10 cellular contexts compared by ENCODE assay signal in genomic region chr9:79026311-79026710, GRCh38.
DNase-seq lines count a peak whose midpoint lies in the region; ATAC-seq, FAIRE-seq and TF ChIP-seq lines count a peak whose summit lies in the region.
"Had no signal": no experiment of that assay in that cellular context is flagged by ENCODE, and none has a peak within 500 bp of the region (broad histone marks: within the 10 kb centered on the region; RNA-seq: fewer than 3 reads in every experiment).

No MANE protein-coding gene starts in this region.

- CTCF ChIA-PET in HepG2 (lab: Yijun Ruan, JAX; ENCODE audit: low intra/inter-chr PET ratio, low total read pairs) = no interaction called here

- in situ Hi-C loops in HepG2 (cut with HindIII; ENCODE audit: extremely low pct_ligation_motif_present, low pct_unique_long_range_greater_than_20kb) = no loop called here

- peak; percentile 82 for ATAC-seq in GM21528 (IDR thresholded peaks at IDR 0.05; ENCODE audit: low FRiP score, unreplicated experiment)
- peak; percentile 80 for ATAC-seq in HG03575 (IDR thresholded peaks at IDR 0.05; ENCODE audit: extremely low read depth, insufficient number of reproducible peaks, low FRiP score, unreplicated experiment)
- ATAC-seq in upper lobe of right lung = no peak
- no peak for ATAC-seq in HepG2

- no peak overlapping the region for H3K4me3 Mint-ChIP-seq in astrocyte (ENCODE audit: unreplicated experiment)

- intact Hi-C loops in upper lobe of right lung (cut with DNase I) = no loop called here
- intact Hi-C loops in HepG2 (cut with micrococcal nuclease; ENCODE audit: unreplicated experiment) = no loop called here

- H3K9me3 ChIP-seq in BLaER1 (no peaks in the 10 kb centered on the region), astrocyte (ENCODE audit: insufficient read depth, low read depth, low read length) (no peaks in the 10 kb centered on the region), upper lobe of right lung (no peaks in the 10 kb centered on the region), HepG2 (ENCODE audit: low read length) (no peaks in the 10 kb centered on the region)

- H3K9ac ChIP-seq in BLaER1 (no peak overlapping the region), astrocyte (ENCODE audit: low read length) (no peak overlapping the region), HepG2 (ENCODE audit: insufficient read depth, low read depth, low read length) (no peak overlapping the region)

- no peaks in the 10 kb centered on the region for H3K36me3 Mint-ChIP-seq in astrocyte (ENCODE audit: low read depth, unreplicated experiment)

- H3K27me3 ChIP-seq in BLaER1 (no peaks in the 10 kb centered on the region), astrocyte (ENCODE audit: insufficient read depth, low read length) (no peaks in the 10 kb centered on the region), upper lobe of right lung (no peaks in the 10 kb centered on the region), HepG2 (ENCODE audit: control insufficient read depth in 1 of 2, insufficient read depth in 2 of 2, low read length in 2 of 2) (no peaks in the 10 kb centered on the region; a peak in 1 of 5 replicates)

- FAIRE-seq in astrocyte (lab: Jason Lieb, UNC) (no peak), HepG2 (lab: Jason Lieb, UNC) (no peak)

- peak overlapping the region; percentile 53 for H3K27ac Mint-ChIP-seq in astrocyte (ENCODE audit: unreplicated experiment)

- peak overlapping the region; percentile 51 for H3K4me2 ChIP-seq in BLaER1
- H3K4me2 ChIP-seq in astrocyte (ENCODE audit: low read length) = no peak overlapping the region
- H3K4me2 ChIP-seq in HepG2 (ENCODE audit: low read depth, low read length) = no peak overlapping the region

- H2AFZ ChIP-seq in astrocyte (ENCODE audit: low read depth, low read length) (peak overlapping the region; percentile 21), HepG2 (ENCODE audit: low read length) (no peak overlapping the region)

- BruUV-seq in HepG2 (replicated peaks; lab: Mats Ljungman, UMichigan) = no TSS peak

- no peaks in the 10 kb centered on the region for H3K27me3 Mint-ChIP-seq in astrocyte (ENCODE audit: low read depth, unreplicated experiment)

- TF ChIP-seq EP300 in HepG2 (IDR thresholded peaks at IDR 0.05; ENCODE audit: low read depth in 2 of 2, low read length in 2 of 2) = no peak
- no peak for TF ChIP-seq EP300 in HepG2 (CRISPR knock-in tag; IDR thresholded peaks at IDR 0.05; ENCODE audit: borderline replicate concordance)

- POLR2A ChIA-PET in HepG2 (lab: Yijun Ruan, JAX) = no interaction called here

- H3K79me2 ChIP-seq in astrocyte (ENCODE audit: insufficient read depth, low read length) (no peaks in the 10 kb centered on the region), HepG2 (ENCODE audit: insufficient read depth, low read length) (no peaks in the 10 kb centered on the region)

- 29% methylated on average over 3 of the region's 3 CpGs for WGBS in HepG2 (ENCODE audit: low lambda C conversion rate)

- peaks cover 39% of the 10 kb centered on the region for H3K4me1 Mint-ChIP-seq in astrocyte (ENCODE audit: low read depth, unreplicated experiment)

- TF ChIP-seq CTCF in astrocyte (IDR thresholded peaks at IDR 0.05; ENCODE audit: insufficient read depth, low read depth, low read length) = no peak
- TF ChIP-seq CTCF in upper lobe of right lung (IDR thresholded peaks at IDR 0.05) = no peak
- no peak for TF ChIP-seq CTCF in HepG2 (CRISPR knock-in tag; IDR thresholded peaks at IDR 0.05)

- no peaks in the 10 kb centered on the region for H3K9me3 Mint-ChIP-seq in astrocyte (ENCODE audit: unreplicated experiment)

- no peak for TF ChIP-seq POLR2A in HepG2 (IDR thresholded peaks at IDR 0.05; ENCODE audit: insufficient read depth in 1 of 2, low read depth in 2 of 2, low read length in 2 of 2)

- no peaks in the 10 kb centered on the region for H4K20me1 ChIP-seq in BLaER1
- H4K20me1 ChIP-seq in astrocyte (ENCODE audit: insufficient read depth, low read length) = no peaks in the 10 kb centered on the region
- no peaks in the 10 kb centered on the region for H4K20me1 ChIP-seq in HepG2 (ENCODE audit: insufficient read depth, low read length)

- TF ChIP-seq RAD21 in HepG2 (CRISPR knock-in tag; IDR thresholded peaks at IDR 0.05) = no peak

- H3K27ac ChIP-seq in BLaER1 (no peak overlapping the region), astrocyte (ENCODE audit: low read depth, low read length) (no peak overlapping the region), upper lobe of right lung (no peak overlapping the region), HepG2 (ENCODE audit: extremely low read length, insufficient read depth, low read length) (no peak overlapping the region)
- H3K27ac ChIP-seq: C4-2B had no signal

- no peak overlapping the region for H3K4me3 ChIP-seq in BLaER1
- H3K4me3 ChIP-seq in astrocyte (ENCODE audit: insufficient read depth, low read depth, low read length) = no peak overlapping the region
- no peak overlapping the region for H3K4me3 ChIP-seq in upper lobe of right lung
- no peak overlapping the region for H3K4me3 ChIP-seq in HepG2 (replicated peaks in 1 of 3; ENCODE audit: insufficient read depth in 1 of 3, low read depth in 2 of 3, low read length in 3 of 3)

- DNase-seq in astrocyte (ENCODE audit: low read depth) (no peak), upper lobe of right lung (no peak), mucosa of gallbladder (ENCODE audit: low spot score) (no peak), HepG2 (ENCODE audit: low spot score) (no peak)
- no peak for DNase-seq in activated naive CD4-positive, alpha-beta T cell (lab: John Stamatoyannopoulos, UW)
- DNase-seq: activated CD4-positive, alpha-beta T cell treated with anti-CD3 and anti-CD28 coated beads, Interleukin-2, amount 50 U/mL, for 1 hour had no signal

- H3K4me1 ChIP-seq in BLaER1 (peaks cover 13% of the 10 kb centered on the region), astrocyte (ENCODE audit: insufficient read depth, low read length) (peaks cover 26% of the 10 kb centered on the region), upper lobe of right lung (no peaks in the 10 kb centered on the region), HepG2 (ENCODE audit: insufficient read depth, low read length) (no peaks in the 10 kb centered on the region)

- no peaks in the 10 kb centered on the region for H3K36me3 ChIP-seq in BLaER1
- H3K36me3 ChIP-seq in astrocyte (ENCODE audit: insufficient read depth, low read length) = no peaks in the 10 kb centered on the region
- H3K36me3 ChIP-seq in upper lobe of right lung = no peaks in the 10 kb centered on the region
- no peaks in the 10 kb centered on the region for H3K36me3 ChIP-seq in HepG2 (replicated peaks in 1 of 2; ENCODE audit: control insufficient read depth in 1 of 2, insufficient read depth in 2 of 2, low read length in 2 of 2)

TF ChIP-seq in HepG2, 621 proteins besides CTCF, POLR2A, EP300 and RAD21 (continues in another document):
- no peak for TF ChIP-seq ZBTB25 (CRISPR knock-in tag; IDR thresholded peaks at IDR 0.05)
- TF ChIP-seq MED13 (CRISPR knock-in tag; IDR thresholded peaks at IDR 0.05) = no peak
- TF ChIP-seq POGK (CRISPR knock-in tag; conservative IDR thresholded peaks at IDR 0.05) = no peak
- TF ChIP-seq ZNF512B (CRISPR knock-in tag; IDR thresholded peaks at IDR 0.05; ENCODE audit: borderline replicate concordance) = no peak
- TF ChIP-seq MEIS1 (CRISPR knock-in tag; IDR thresholded peaks at IDR 0.05; ENCODE audit: borderline replicate concordance) = no peak
- TF ChIP-seq ZNF3 (CRISPR knock-in tag; IDR thresholded peaks at IDR 0.05) = no peak

Comparison
In these comparisons a context has a peak if more than half of its experiments do, and no peak if none do; other contexts are left out.
1. ATAC-seq: peak in GM21528 (single experiment) and HG03575 (single experiment); none in upper lobe of right lung (single experiment) and HepG2 (single experiment).